1 cellular context compared by ENCODE assay signal in genomic region chr17:40528692-40529417, GRCh38.
TF ChIP-seq lines count a peak whose summit lies in the region.

No MANE protein-coding gene starts in this region.

TF ChIP-seq in K562, 482 proteins besides CTCF, POLR2A, EP300 and RAD21:
- peak; percentile 48; the same call in 1 of the 2 replicates for TF ChIP-seq ZNF384 (IDR thresholded peaks at IDR 0.05; ENCODE audit: low read depth, low read length)
- no peak for TF ChIP-seq ZNF592 (IDR thresholded peaks at IDR 0.05)
